9 cellular contexts compared by ENCODE assay signal in the genomic region with DNA sequence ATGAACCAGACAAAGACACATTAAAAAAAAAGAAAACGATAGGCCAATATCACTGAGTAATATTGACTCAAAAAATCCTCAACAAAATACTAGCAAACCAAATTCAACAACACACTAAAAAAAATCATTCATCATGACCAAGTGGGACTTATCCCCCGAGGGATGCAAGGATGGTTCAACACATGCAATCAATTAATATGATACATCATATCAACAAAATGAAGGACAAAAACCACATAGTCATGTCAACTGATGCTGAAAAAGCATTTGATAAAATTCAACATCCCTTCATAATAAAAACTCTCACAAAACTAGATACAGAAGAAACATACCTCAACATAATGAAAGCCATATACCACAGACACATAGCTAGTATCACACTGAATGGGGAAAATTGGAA.
"Had no signal": no experiment of that assay in that cellular context is flagged by ENCODE, and none has a peak within 500 bp of the region (broad histone marks: within the 10 kb centered on the region; RNA-seq: fewer than 3 reads in every experiment).

No MANE protein-coding gene starts in this region.

- H2AFZ ChIP-seq: GM23338 had no signal

- DNase-seq: H7, IMR-90, KBM-7 had no signal

- H3K4me3 ChIP-seq: GM23338, HAP-1 had no signal

- H3K4me3 Mint-ChIP-seq: GM23338 had no signal

- H3K9ac ChIP-seq: KMS-11 had no signal

- H3K4me1 ChIP-seq: HAP-1 had no signal

- H3K4me2 ChIP-seq: GM23338, KMS-11 had no signal

- H3K27ac ChIP-seq: KMS-11 had no signal

- H3K27ac Mint-ChIP-seq: GM23338 had no signal

- ATAC-seq: GM23338, HCT116 had no signal

- H3K36me3 ChIP-seq: HAP-1 had no signal

- H3K9me3 ChIP-seq: HAP-1 had no signal

- FAIRE-seq: H1, HTR-8/SVneo had no signal
